8 cellular contexts compared by ENCODE assay signal in the genomic region with DNA sequence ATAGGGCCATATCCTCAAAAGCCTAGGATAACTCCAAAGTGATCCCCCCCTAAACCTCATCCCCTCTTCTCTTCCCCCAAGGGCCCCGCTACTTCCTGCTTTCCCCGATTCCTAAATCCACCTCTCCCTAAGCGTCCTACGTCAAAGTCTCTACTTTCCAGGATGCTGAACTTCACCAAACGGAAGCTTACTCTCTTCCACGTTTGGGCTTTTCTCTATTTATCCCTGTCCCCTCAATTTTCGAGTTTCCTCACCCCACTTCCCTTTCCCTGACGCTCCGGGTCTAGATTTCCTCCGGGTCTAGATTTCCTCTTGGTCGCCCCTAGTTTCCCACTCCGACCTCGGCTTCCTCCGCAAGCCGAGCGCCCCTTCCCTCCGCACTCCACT. TPM values are rescaled to one million over a fixed set of nuclear protein-coding genes. Genes with fewer than 3 reads are reported as not detected.
A peak's percentile ranks its signal among the peaks of the same experiment; 100 is the strongest.
DNase-seq lines count a peak whose midpoint lies in the region; ATAC-seq and TF ChIP-seq lines count a peak whose summit lies in the region.

No MANE protein-coding gene starts in this region.

- peak overlapping the region; percentile 92 for H3K4me3 ChIP-seq in DOHH2 (ENCODE audit: low read length)
- peak overlapping the region; percentile 89 for H3K4me3 ChIP-seq in MG63
- H3K4me3 ChIP-seq in testis, result peak overlapping the region; percentile 78 to 100

- H3K36me3 Mint-ChIP-seq in brain, result peaks cover 8% of the 10 kb centered on the region

- DNase-seq in MG63 (no peak), testis (no peak), NCI-H526 treated with DMSO at 0.1 percent for 48 hours (lab: John Stamatoyannopoulos, UW) (no peak), middle frontal gyrus (ENCODE audit: extremely low spot score, low spot score) (no peak)

- TF ChIP-seq CTCF in DOHH2 (IDR thresholded peaks at IDR 0.05; ENCODE audit: low read depth, low read length, poor library complexity, severe bottlenecking) (no peak), brain (conservative IDR thresholded peaks at IDR 0.05) (no peak), testis (IDR thresholded peaks at IDR 0.05) (no peak)

- H3K36me3 ChIP-seq in DOHH2 (ENCODE audit: control insufficient read depth, low read length) (peaks cover 50% of the 10 kb centered on the region), MG63 (peaks cover 33% of the 10 kb centered on the region), testis (ENCODE audit: low read depth, missing control alignments) (no peaks in the 10 kb centered on the region)

- H3K9me2 ChIP-seq in DOHH2 (replicated peaks; ENCODE audit: control insufficient read depth, low read length), result no peaks in the 10 kb centered on the region

- H3K79me2 ChIP-seq in DOHH2 (ENCODE audit: control insufficient read depth, low read length), result peaks cover 47% of the 10 kb centered on the region

- peaks cover 30% of the 10 kb centered on the region for H3K4me1 ChIP-seq in DOHH2 (ENCODE audit: control insufficient read depth, low read length)
- H3K4me1 ChIP-seq in testis, result peaks cover 10% of the 10 kb centered on the region

- peaks cover 6% of the 10 kb centered on the region for H3K27me3 Mint-ChIP-seq in brain

- peaks cover 9% of the 10 kb centered on the region; the same call in 1 of the 2 replicates for H3F3A ChIP-seq in DOHH2 (ENCODE audit: control insufficient read depth, insufficient read depth)

- peaks cover 0 to 5% (median 0%) of the 10 kb centered on the region in 5 experiments for H3K9me3 Mint-ChIP-seq in brain

- TF ChIP-seq POLR2A in testis (IDR thresholded peaks at IDR 0.05), result no peak

- peaks cover 46% of the 10 kb centered on the region for H3K4me1 Mint-ChIP-seq in brain

- H3K27ac ChIP-seq in DOHH2 (ENCODE audit: low read depth, low read length) (peak overlapping the region; percentile 76), layer of hippocampus (ENCODE audit: low read depth, low read length) (peak overlapping the region; percentile 93), testis (peak overlapping the region; percentile 72 to 99)

- WGBS in testis, 2 donors, result 1% methylated on average over 17 of the region's 17 CpGs

- no peaks in the 10 kb centered on the region for H3K27me3 ChIP-seq in DOHH2 (ENCODE audit: control insufficient read depth, low read length)
- H3K27me3 ChIP-seq in MG63, result no peaks in the 10 kb centered on the region
- H3K27me3 ChIP-seq in layer of hippocampus (ENCODE audit: control insufficient read depth, insufficient read depth, low read length), result no peaks in the 10 kb centered on the region
- H3K27me3 ChIP-seq in testis, result no peaks in the 10 kb centered on the region

- H3K27ac Mint-ChIP-seq in brain, result peak overlapping the region; percentile 92 to 99 (median 98)

- intact Hi-C loops in testis (cut with DNase I; ENCODE audit: low total_unique reads), result no loop called here

- ATAC-seq in HG03196 (IDR thresholded peaks at IDR 0.05; ENCODE audit: unreplicated experiment), result no peak

- H4K20me1 ChIP-seq in DOHH2 (ENCODE audit: control insufficient read depth, insufficient read depth, low read depth, low read length), result 0 out of 2 replicates have a peak, but pooled peaks cover 8% of the 10 kb centered on the region

- H3K4me3 Mint-ChIP-seq in brain, result peak overlapping the region; percentile 94 to 98 (median 95)

- peak overlapping the region; percentile 94 for H3K4me2 ChIP-seq in DOHH2 (ENCODE audit: low read length)

- no peaks in the 10 kb centered on the region for H3K9me3 ChIP-seq in DOHH2 (ENCODE audit: control insufficient read depth, insufficient read depth, low read length)
- H3K9me3 ChIP-seq in MG63, result no peaks in the 10 kb centered on the region
- H3K9me3 ChIP-seq in testis, result no peaks in the 10 kb centered on the region

RNA-seq across cellular contexts. Expression of a gene that starts 0.5 kb away (rescaled TPM):
- 23.5 and 24.8 TPM in 2 replicates for total RNA-seq in MG63 (2014; rRNA removed; shearing (Covaris generic); ENCODE audit: low replicate concordance)
- 5.5 TPM for polyA plus RNA-seq in brain (ENCODE audit: insufficient read depth, low read depth, low replicate concordance)
- total RNA-seq in testis, result 10 to 100 TPM; 15.4 to 21.1 TPM
- 16.9 TPM for polyA plus RNA-seq in testis (ENCODE audit: insufficient read depth, low read depth, low replicate concordance)

RNA-seq across cellular contexts. Expression of a gene that starts 12.6 kb away (rescaled TPM):
- not detected in 2 replicates for total RNA-seq in MG63 (2014; rRNA removed; shearing (Covaris generic); ENCODE audit: low replicate concordance)
- 0.19 TPM for polyA plus RNA-seq in brain (ENCODE audit: insufficient read depth, low read depth, low replicate concordance)
- 1 to 10 TPM; 1.5 to 2.4 TPM for total RNA-seq in testis
- 3.1 TPM for polyA plus RNA-seq in testis (ENCODE audit: insufficient read depth, low read depth, low replicate concordance)

RNA-seq across cellular contexts. Expression of a gene that starts 38.7 kb away (rescaled TPM):
- not detected in 2 replicates for total RNA-seq in MG63 (2014; rRNA removed; shearing (Covaris generic); ENCODE audit: low replicate concordance)
- polyA plus RNA-seq in brain (ENCODE audit: insufficient read depth, low read depth, low replicate concordance), result not detected
- total RNA-seq in testis, result not detected
- polyA plus RNA-seq in testis (ENCODE audit: insufficient read depth, low read depth, low replicate concordance), result not detected
